Comparison of ENCODE assay signal across 19 cellular contexts in the genomic region with DNA sequence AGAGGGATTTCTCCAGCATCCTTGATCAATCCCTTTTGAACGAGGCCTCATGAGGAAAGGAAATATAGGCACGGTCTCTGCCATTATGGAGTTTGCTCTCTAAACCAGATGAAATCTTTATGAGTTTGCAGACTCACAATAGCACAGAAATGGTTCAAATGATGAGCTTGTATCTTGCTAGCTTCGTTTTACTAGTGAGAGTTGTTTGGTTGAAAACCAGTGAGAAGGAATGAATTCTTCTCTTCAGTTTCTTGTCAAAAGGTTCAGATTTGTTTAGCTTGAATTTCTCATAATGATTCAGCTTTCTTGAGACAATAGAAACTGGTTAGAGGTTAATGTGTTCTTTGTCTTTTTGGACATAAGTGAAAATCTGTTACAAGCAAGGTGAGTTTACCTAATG.
A peak's percentile ranks its signal among the peaks of the same experiment; 100 is the strongest.
DNase-seq lines count a peak whose midpoint lies in the region; ATAC-seq, FAIRE-seq and TF ChIP-seq lines count a peak whose summit lies in the region.
"Had no signal": no experiment of that assay in that cellular context is flagged by ENCODE, and none has a peak within 500 bp of the region (broad histone marks: within the 10 kb centered on the region; RNA-seq: fewer than 3 reads in every experiment).

No MANE protein-coding gene starts in this region.

- H3K9me3 ChIP-seq in kidney (ENCODE audit: control insufficient read depth in 1 of 2, low read length in 2 of 2) (no peaks in the 10 kb centered on the region), suprapubic skin (no peaks in the 10 kb centered on the region)
- H3K9me3 ChIP-seq: HAP-1 had no signal

- H3K36me3 Mint-ChIP-seq in activated T-helper 17 cell treated with anti-CD3 and anti-CD28 coated beads, Interleukin-2, amount 50 U/mL, for 72 hours (ENCODE audit: low read depth): no peaks in the 10 kb centered on the region
- H3K36me3 Mint-ChIP-seq: activated naive CD4-positive, alpha-beta T cell treated with anti-CD3 and anti-CD28 coated beads, Interleukin-2, amount 50 U/mL, for 24 hours; brain had no signal

- TF ChIP-seq EP300 in suprapubic skin (IDR thresholded peaks at IDR 0.05): no peak

- DNase-seq in kidney (no peak), suprapubic skin (ENCODE audit: low spot score in 2 of 2) (no peak), LoVo (ENCODE audit: low spot score) (no peak)
- DNase-seq in activated CD4-positive, alpha-beta T cell treated with anti-CD3 and anti-CD28 coated beads for 1 hour: no peak
- DNase-seq in stimulated activated CD4-positive, alpha-beta T cell treated with anti-CD3 and anti-CD28 coated beads, Interleukin-4, amount 100 ng/mL, for 24 hours: no peak
- DNase-seq: activated CD4-positive, alpha-beta T cell treated with anti-CD3 and anti-CD28 coated beads, Interleukin-2, amount 10 ng/mL, durations not matched to agents 7 days and 5 days; cortex of kidney; DMS79; foreskin keratinocyte; NCI-H1436; NCI-H2171 treated with DMSO at 0.1 percent for 48 hours; NCI-H748 treated with DMSO at 0.1 percent for 48 hours; OCI-M1 had no signal

- H3K4me3 ChIP-seq in ACC112 (ENCODE audit: low read depth, low read length) (no peak overlapping the region), kidney (ENCODE audit: low read length in 2 of 2) (no peak overlapping the region), suprapubic skin (no peak overlapping the region)
- H3K4me3 ChIP-seq: HAP-1 had no signal

- intact Hi-C loops in kidney (cut with DNase I): no loop called here

- H3K4me3 Mint-ChIP-seq in activated T-helper 17 cell treated with anti-CD3 and anti-CD28 coated beads, Interleukin-2, amount 50 U/mL, for 72 hours: no peak overlapping the region
- H3K4me3 Mint-ChIP-seq: activated CD4-positive, alpha-beta T cell treated with anti-CD3 and anti-CD28 coated beads, Interleukin-2, amount 10 ng/mL, durations not matched to agents 7 days and 5 days; activated naive CD4-positive, alpha-beta T cell treated with anti-CD3 and anti-CD28 coated beads, Interleukin-2, amount 50 U/mL, for 24 hours; brain had no signal

- H2AFZ ChIP-seq in ACC112 (ENCODE audit: low read length, unreplicated experiment): no peak overlapping the region

- H3K9me3 Mint-ChIP-seq in activated T-helper 17 cell treated with anti-CD3 and anti-CD28 coated beads, Interleukin-2, amount 50 U/mL, for 72 hours: no peaks in the 10 kb centered on the region
- H3K9me3 Mint-ChIP-seq: activated naive CD4-positive, alpha-beta T cell treated with anti-CD3 and anti-CD28 coated beads, Interleukin-2, amount 50 U/mL, for 24 hours; brain had no signal

- H3K9ac ChIP-seq in kidney (ENCODE audit: low read length in 2 of 2): no peak overlapping the region

- peaks cover 11% of the 10 kb centered on the region for H3K4me1 Mint-ChIP-seq in activated T-helper 17 cell treated with anti-CD3 and anti-CD28 coated beads, Interleukin-2, amount 50 U/mL, for 72 hours

- no peaks in the 10 kb centered on the region for H3K27me3 ChIP-seq in ACC112 (ENCODE audit: insufficient read depth, low read length)
- no peaks in the 10 kb centered on the region for H3K27me3 ChIP-seq in suprapubic skin

- TF ChIP-seq POLR2A in suprapubic skin (IDR thresholded peaks at IDR 0.05): no peak

- H3K27me3 Mint-ChIP-seq in activated T-helper 17 cell treated with anti-CD3 and anti-CD28 coated beads, Interleukin-2, amount 50 U/mL, for 72 hours: no peaks in the 10 kb centered on the region
- H3K27me3 Mint-ChIP-seq: activated naive CD4-positive, alpha-beta T cell treated with anti-CD3 and anti-CD28 coated beads, Interleukin-2, amount 50 U/mL, for 24 hours had no signal

- H3K79me2 ChIP-seq in ACC112 (ENCODE audit: control insufficient read depth, insufficient read depth, low read length, unreplicated experiment): peaks cover 41% of the 10 kb centered on the region

- no peak for FAIRE-seq in kidney (lab: Jason Lieb, UNC)

- peaks cover 69% of the 10 kb centered on the region for H3K4me1 ChIP-seq in ACC112 (ENCODE audit: control insufficient read depth, insufficient read depth, low read length, unreplicated experiment)
- peaks cover 33 to 39% of the 10 kb centered on the region in 2 donors for H3K4me1 ChIP-seq in kidney (ENCODE audit: control insufficient read depth in 1 of 2, insufficient read depth in 1 of 2, low read depth in 1 of 2, low read length in 2 of 2)
- H3K4me1 ChIP-seq in suprapubic skin: peaks cover 95% of the 10 kb centered on the region
- H3K4me1 ChIP-seq: foreskin keratinocyte, HAP-1 had no signal

- H3K36me3 ChIP-seq in ACC112 (ENCODE audit: insufficient read depth, low read length) (peaks cover 9% of the 10 kb centered on the region; the same call in 1 of the 2 replicates), kidney (ENCODE audit: control insufficient read depth in 1 of 2, insufficient read depth in 2 of 2, low read length in 2 of 2) (peaks cover 0 to 6% of the 10 kb centered on the region in 2 donors), suprapubic skin (peaks cover 14% of the 10 kb centered on the region)
- H3K36me3 ChIP-seq: HAP-1 had no signal

- H3K27ac Mint-ChIP-seq in activated T-helper 17 cell treated with anti-CD3 and anti-CD28 coated beads, Interleukin-2, amount 50 U/mL, for 72 hours: peak overlapping the region; percentile 20
- H3K27ac Mint-ChIP-seq: activated CD4-positive, alpha-beta T cell treated with anti-CD3 and anti-CD28 coated beads, Interleukin-2, amount 10 ng/mL, durations not matched to agents 7 days and 5 days; activated naive CD4-positive, alpha-beta T cell treated with anti-CD3 and anti-CD28 coated beads, Interleukin-2, amount 50 U/mL, for 24 hours had no signal

- WGBS in suprapubic skin: 95% methylated on average over 3 of the region's 3 CpGs

- ATAC-seq in activated T-helper 17 cell treated with anti-CD3 and anti-CD28 coated beads, Interleukin-2, amount 50 U/mL, for 72 hours (replicated peaks): peak; percentile 35
- no peak for ATAC-seq in HG02571 (IDR thresholded peaks at IDR 0.05; ENCODE audit: unreplicated experiment)
- ATAC-seq: foreskin keratinocyte had no signal

- TF ChIP-seq CTCF in kidney (IDR thresholded peaks at IDR 0.05; ENCODE audit: borderline replicate concordance, extremely low read depth, insufficient read depth) (no peak), suprapubic skin (IDR thresholded peaks at IDR 0.05) (no peak)

- H3K27ac ChIP-seq in ACC112 (ENCODE audit: low read depth, low read length) (peak overlapping the region; percentile 99; the same call in 1 of the 2 replicates), kidney (ENCODE audit: low read depth in 2 of 2, low read length in 2 of 2) (peak overlapping the region; percentile 0 to 28), suprapubic skin (peak overlapping the region; percentile 100)
- H3K27ac ChIP-seq: foreskin keratinocyte had no signal

Comparison
In these comparisons a context has a peak if more than half of its experiments do, and no peak if none do; other contexts are left out.
1. H3K27ac ChIP-seq: peak in every context shown above with its lines; median percentile 100 in suprapubic skin; 99 in ACC112; 14 in kidney.